Comparison of ENCODE assay signal across 8 cellular contexts in genomic region chr1:109112056-109112651, GRCh38.
DNase-seq lines count a peak whose midpoint lies in the region; ATAC-seq and TF ChIP-seq lines count a peak whose summit lies in the region.

No MANE protein-coding gene starts in this region.

- H3K27me3 ChIP-seq in adipocyte (replicated peaks; ENCODE audit: control insufficient read depth, insufficient read depth, low read length) (peaks cover 15% of the 10 kb centered on the region), iPS-18a (ENCODE audit: control insufficient read depth, insufficient read depth, low read length) (peaks cover 65% of the 10 kb centered on the region), subcutaneous abdominal adipose tissue (ENCODE audit: control insufficient read depth in 5 of 5, insufficient read depth in 4 of 5, low read length in 5 of 5) (peaks cover 18 to 29% (median 27%) of the 10 kb centered on the region in 5 donors)

- DNase-seq in AG08396 (ENCODE audit: low spot score) (peak; percentile 31), GM12864 (ENCODE audit: low read depth) (no peak), KBM-7 (peak; percentile 74), adipocyte (ENCODE audit: low read depth) (no peak), KG1 (lab: John Stamatoyannopoulos, UW) (no peak)

- H3K9ac ChIP-seq in adipocyte (ENCODE audit: low read length) (peak overlapping the region; percentile 5), iPS-18a (ENCODE audit: low read length) (peak overlapping the region; percentile 64), subcutaneous abdominal adipose tissue (ENCODE audit: low read length in 5 of 5) (no peak overlapping the region)

- H3K36me3 ChIP-seq in adipocyte (ENCODE audit: control insufficient read depth, insufficient read depth, low read length, severe bottlenecking) (no peaks in the 10 kb centered on the region), iPS-18a (ENCODE audit: control insufficient read depth, low read depth, low read length) (no peaks in the 10 kb centered on the region), subcutaneous abdominal adipose tissue (ENCODE audit: control insufficient read depth in 5 of 5, insufficient read depth in 5 of 5, low read length in 5 of 5) (no peaks in the 10 kb centered on the region)

- ATAC-seq in HG03045 (IDR thresholded peaks at IDR 0.05; ENCODE audit: unreplicated experiment) = no peak

- H3K4me3 ChIP-seq in GM12864 (ENCODE audit: low read depth, low read length) = no peak overlapping the region
- H3K4me3 ChIP-seq in adipocyte (ENCODE audit: low read length) = peak overlapping the region; percentile 71
- H3K4me3 ChIP-seq in iPS-18a (ENCODE audit: low read length) = peak overlapping the region; percentile 34
- H3K4me3 ChIP-seq in subcutaneous abdominal adipose tissue (ENCODE audit: low read depth in 1 of 5, low read length in 5 of 5) = peak overlapping the region; percentile 30 to 55 (median 45)

- in situ Hi-C loops in KBM-7 (cut with MboI; ENCODE audit: low pct_unique_long_range_greater_than_20kb, low sequenced_read_pairs) = no loop called here

- peak overlapping the region; percentile 69 for H3K27ac ChIP-seq in iPS-18a (ENCODE audit: low read length)
- no peak overlapping the region for H3K27ac ChIP-seq in subcutaneous abdominal adipose tissue (ENCODE audit: low read depth, low read length)

- peak; percentile 45 for TF ChIP-seq CTCF in GM12864 (IDR thresholded peaks at IDR 0.05; ENCODE audit: low read depth, low read length, missing control alignments)

- H3K4me1 ChIP-seq in adipocyte (ENCODE audit: control insufficient read depth, insufficient read depth, low read length) = peaks cover 19% of the 10 kb centered on the region
- H3K4me1 ChIP-seq in iPS-18a (ENCODE audit: control insufficient read depth, low read depth, low read length) = peaks cover 4% of the 10 kb centered on the region
- H3K4me1 ChIP-seq in subcutaneous abdominal adipose tissue (ENCODE audit: control insufficient read depth in 5 of 5, insufficient read depth in 5 of 5, low read length in 5 of 5) = peaks cover 0 to 24% (median 21%) of the 10 kb centered on the region in 5 donors

- H3K9me3 ChIP-seq in adipocyte (ENCODE audit: control insufficient read depth, low read length) (no peaks in the 10 kb centered on the region), iPS-18a (ENCODE audit: control insufficient read depth, low read depth, low read length) (no peaks in the 10 kb centered on the region), subcutaneous abdominal adipose tissue (ENCODE audit: control insufficient read depth in 5 of 5, low read length in 5 of 5) (no peaks in the 10 kb centered on the region)

Comparison
In these comparisons a context has a peak if more than half of its experiments do, and no peak if none do; other contexts are left out.
1. DNase-seq: peak in AG08396 (single experiment) and KBM-7 (single experiment); none in GM12864 (single experiment), adipocyte (single experiment) and KG1 (single experiment).
2. H3K9ac ChIP-seq: peak in adipocyte (single experiment) and iPS-18a (single experiment); none in subcutaneous abdominal adipose tissue (0 of 5).